In the genomic region with DNA sequence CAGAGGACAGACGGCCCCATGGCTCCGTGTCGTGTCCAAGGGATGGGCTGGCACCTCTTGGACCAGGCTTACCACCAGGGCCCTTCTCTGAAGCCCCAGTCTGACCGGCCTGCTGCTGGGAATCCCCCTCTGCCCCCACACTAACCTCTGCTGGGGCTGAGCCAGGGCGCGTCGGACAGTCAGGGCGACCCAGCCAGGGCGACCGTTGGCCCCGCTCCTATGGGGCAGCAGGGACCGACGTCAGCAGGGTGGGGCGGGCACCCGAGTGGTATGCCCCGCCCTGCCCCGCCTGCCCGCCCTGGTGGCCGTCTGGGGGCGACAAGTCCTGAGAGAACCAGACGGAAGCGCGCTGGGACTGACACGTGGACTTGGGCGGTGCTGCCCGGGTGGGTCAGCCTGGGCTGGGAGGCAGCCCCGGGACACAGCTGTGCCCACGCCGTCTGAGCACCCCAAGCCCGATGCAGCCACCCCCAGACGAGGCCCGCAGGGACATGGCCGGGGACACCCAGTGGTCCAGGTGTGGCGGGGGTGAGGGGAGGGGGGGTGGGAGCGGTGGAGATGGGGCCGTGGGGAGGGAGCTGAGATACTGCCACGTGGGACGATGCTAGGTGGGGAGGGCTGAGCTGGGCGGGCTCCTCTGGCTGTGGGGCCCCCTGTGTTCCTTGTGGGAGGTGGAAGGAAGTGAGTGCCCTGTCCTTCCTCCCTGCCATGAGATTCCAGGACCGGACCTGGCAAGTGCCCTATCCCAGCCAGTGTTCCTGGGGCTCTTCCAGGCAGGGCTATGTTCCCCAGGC, we compare ENCODE assay signal across 9 cellular contexts. TPM values are rescaled to one million over a fixed set of nuclear protein-coding genes. Genes with fewer than 3 reads are reported as not detected.
DNase-seq lines count a peak whose midpoint lies in the region; ATAC-seq and TF ChIP-seq lines count a peak whose summit lies in the region.
"Had no signal": no experiment of that assay in that cellular context is flagged by ENCODE, and none has a peak within 500 bp of the region (broad histone marks: within the 10 kb centered on the region; RNA-seq: fewer than 3 reads in every experiment).

TSS of gene SLC17A9 (plus strand) at position 337 of the 794 bp plus-strand sequence. CDS start at position 459, 122 bp downstream.

- DNase-seq in Caki2 (ENCODE audit: low read depth): peak; percentile 68
- DNase-seq in LoVo (ENCODE audit: low spot score): peak; percentile 61
- peak; percentile 47 for DNase-seq in activated gamma-delta T cell treated with Interleukin-2 at 50 U/mL for 16 hours
- DNase-seq in heart right ventricle: peak in 1 of 2 donors; percentile 68
- DNase-seq in retinal pigment epithelial cell (ENCODE audit: low read depth): peak; percentile 26
- DNase-seq in NCI-H510A treated with DMSO at 0.1 percent for 48 hours (lab: John Stamatoyannopoulos, UW): no peak

- intact Hi-C loops in heart right ventricle (cut with DNase I): loop anchor here in 1 of 10 donors (10.0 kb wide), 1 partner anchor 52 kb away; the partner anchor contains the start of gene BHLHE23

- peaks cover 0 to 36% (median 0%) of the 10 kb centered on the region in 9 donors for H3K36me3 ChIP-seq in heart right ventricle

- in situ Hi-C loops in Caki2 (cut with HindIII; ENCODE audit: low pct_unique_long_range_greater_than_20kb, low sequenced_read_pairs): no loop called here

- H3K4me3 ChIP-seq in heart right ventricle (peak within 1 kb of the TSS in 9 of 10 donors; percentile 0 to 53 (median 32)), retinal pigment epithelial cell (ENCODE audit: low read length) (peak within 1 kb of the TSS; percentile 36)

- peak within 1 kb of the TSS in 9 of 10 donors; percentile 58 to 86 (median 76) for H3K27ac ChIP-seq in heart right ventricle

- peak; percentile 36 for ATAC-seq in GM21447 (IDR thresholded peaks at IDR 0.05; ENCODE audit: unreplicated experiment)
- ATAC-seq in heart right ventricle: peak; percentile 12 to 58 (median 36)
- no peak for ATAC-seq in HG03342 (IDR thresholded peaks at IDR 0.05; ENCODE audit: unreplicated experiment)

- H3K9me3 ChIP-seq in heart right ventricle: peaks cover 0 to 4% (median 0%) of the 10 kb centered on the region in 11 donors

- peaks cover 15 to 44% (median 28%) of the 10 kb centered on the region in 9 donors for H3K4me1 ChIP-seq in heart right ventricle

- 16 to 17% methylated on average over 38 to 40 of the region's 40 CpGs for WGBS in heart right ventricle, 2 donors

- H3K27me3 ChIP-seq in heart right ventricle: no peaks in the 10 kb centered on the region

- peak in 1 of 9 donors; percentile 13 for TF ChIP-seq CTCF in heart right ventricle (IDR thresholded peaks at IDR 0.05)
- no peak for TF ChIP-seq CTCF in retinal pigment epithelial cell (conservative IDR thresholded peaks at IDR 0.05; ENCODE audit: low read depth, low read length)

RNA-seq across cellular contexts. Expression of gene SLC17A9, which starts in this region (rescaled TPM):
- total RNA-seq in Caki2 (2014; rRNA removed; shearing (Covaris generic); ENCODE audit: low replicate concordance): 4.5 and 5.5 TPM in 2 replicates
- total RNA-seq in heart right ventricle: 1 to 10 TPM in 4 of 10 donors, under 1 TPM in 6; 0.19 to 3.6 (median 0.62) TPM
- 1 to 10 TPM; 2.3 to 8.3 TPM for polyA plus RNA-seq in heart right ventricle
- total RNA-seq: SK-MEL-5 had no signal
